8 cellular contexts compared by ENCODE assay signal in genomic region chr6:129150476-129150875, GRCh38.
"Had no signal": no experiment of that assay in that cellular context is flagged by ENCODE, and none has a peak within 500 bp of the region (broad histone marks: within the 10 kb centered on the region; RNA-seq: fewer than 3 reads in every experiment).

No MANE protein-coding gene starts in this region.

- H3K36me3 ChIP-seq: HAP-1 had no signal

- H3K9me3 ChIP-seq: HAP-1 had no signal

- DNase-seq: GM23248, GOT3, H7, H9, HCEC 1CT, HFFc6 had no signal

- H3K9ac ChIP-seq: GM23248 had no signal

- H3K27ac ChIP-seq: GM23248 had no signal

- H3K4me3 ChIP-seq: GM23248, GM23338, HAP-1 had no signal
